In genomic region chr21:34116569-34116968, GRCh38 we compare ENCODE assay signal across 24 cellular contexts.
"Had no signal": no experiment of that assay in that cellular context is flagged by ENCODE, and none has a peak within 500 bp of the region (broad histone marks: within the 10 kb centered on the region; RNA-seq: fewer than 3 reads in every experiment).

No MANE protein-coding gene starts in this region.

- H3K27ac ChIP-seq: breast epithelium, coronary artery, esophagus squamous epithelium, gastrocnemius medialis, spleen, thyroid gland, VCaP had no signal

- H3K4me1 ChIP-seq: breast epithelium had no signal

- H3K9me3 Mint-ChIP-seq: memory B cell; naive B cell; T-cell; T-helper 2 cell treated with Interferon-gamma antibody and Interleukin-4, amounts not matched to agents 5 μg/mL and 100 μg/mL, for 36 hours had no signal

- H3K4me3 Mint-ChIP-seq: activated CD8-positive, alpha-beta T cell treated with anti-CD3 and anti-CD28 coated beads, Interleukin-2, amount 10 ng/mL, durations not matched to agents 7 days and 5 days; activated naive CD8-positive, alpha-beta T cell; memory B cell; naive B cell; T-cell; T-helper 2 cell treated with Interferon-gamma antibody and Interleukin-4, amounts not matched to agents 5 μg/mL and 100 μg/mL, for 36 hours had no signal

- H3K27me3 ChIP-seq: breast epithelium, esophagus squamous epithelium, gastrocnemius medialis, spleen, thyroid gland had no signal

- ATAC-seq: activated CD4-positive, CD25-positive, alpha-beta regulatory T cell treated with anti-CD3 and anti-CD28 coated beads, Interleukin-2, amount 50 U/mL, for 24 hours; activated CD8-positive, alpha-beta T cell treated with anti-CD3 and anti-CD28 coated beads, Interleukin-2, amount 10 ng/mL, durations not matched to agents 7 days and 5 days; gastrocnemius medialis; left cardiac atrium; stimulated activated naive CD8-positive, alpha-beta T cell treated with anti-CD3 and anti-CD28 coated beads, Interleukin-15, Interleukin-2, amounts not matched to agents 100 U/mL and 50 U/mL, for 24 hours; T-cell had no signal

- H3K27me3 Mint-ChIP-seq: activated naive CD8-positive, alpha-beta T cell; memory B cell; naive B cell; progenitor cell of endocrine pancreas; T-cell had no signal

- H3K36me3 ChIP-seq: breast epithelium, esophagus squamous epithelium, gastrocnemius medialis, thyroid gland had no signal

- H3K27ac Mint-ChIP-seq: memory B cell; progenitor cell of endocrine pancreas; T-helper 2 cell treated with Interferon-gamma antibody and Interleukin-4, amounts not matched to agents 5 μg/mL and 100 μg/mL, for 36 hours had no signal

- DNase-seq: activated CD4-positive, alpha-beta T cell treated with anti-CD3 and anti-CD28 coated beads, Interleukin-2, amount 50 U/mL, for 1 hour; activated CD8-positive, alpha-beta T cell treated with anti-CD3 and anti-CD28 coated beads, Interleukin-2, amount 10 ng/mL, durations not matched to agents 7 days and 5 days; activated gamma-delta T cell treated with Interleukin-2 at 50 U/mL for 16 hours; amniotic stem cell; esophagus squamous epithelium; gastrocnemius medialis; hypothalamus; islet precursor cell; left cardiac atrium; naive B cell; retina; spleen; stimulated activated CD4-positive, alpha-beta T cell treated with anti-CD3 and anti-CD28 coated beads, Interleukin-4, amount 100 ng/mL, for 24 hours; stimulated activated naive CD8-positive, alpha-beta T cell treated with anti-CD3 and anti-CD28 coated beads, Interleukin-15, Interleukin-2, amounts not matched to agents 100 U/mL and 50 U/mL, for 24 hours; T-cell; thyroid gland had no signal

- H3K4me3 ChIP-seq: breast epithelium, coronary artery, esophagus squamous epithelium, gastrocnemius medialis, spleen, thyroid gland had no signal

- H3K9me3 ChIP-seq: breast epithelium, esophagus squamous epithelium, gastrocnemius medialis, spleen, thyroid gland had no signal
